Comparison of ENCODE assay signal across 25 cellular contexts in the genomic region with DNA sequence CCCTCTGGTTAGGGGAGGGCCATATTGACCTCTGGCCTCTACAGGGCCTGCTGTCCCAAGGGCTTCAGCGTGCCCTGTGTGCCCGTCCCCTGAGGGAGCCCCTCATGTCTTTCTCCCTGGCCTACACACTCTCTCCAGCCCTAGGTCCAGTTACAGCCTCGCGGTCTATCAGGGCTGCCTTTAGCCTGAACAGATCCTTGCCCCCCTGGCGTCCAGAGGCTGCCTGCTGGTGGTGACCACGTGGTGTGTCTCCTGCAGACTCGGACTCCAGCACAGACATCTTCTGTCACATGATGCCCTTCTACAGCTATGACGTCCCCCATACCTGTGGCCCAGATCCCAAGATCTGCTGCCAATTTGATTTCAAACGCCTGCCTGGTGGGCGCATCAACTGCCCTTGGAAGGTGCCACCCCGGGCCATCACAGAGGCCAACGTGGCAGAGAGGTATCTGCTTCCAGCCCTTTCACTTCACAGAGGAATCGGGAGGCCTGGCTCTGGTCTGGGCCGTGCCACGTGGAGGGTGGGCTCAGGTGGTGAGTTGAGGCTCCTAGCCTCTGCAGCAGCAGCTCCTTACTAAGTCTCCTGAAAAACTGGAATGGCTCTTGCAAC. TPM values are rescaled to one million over a fixed set of nuclear protein-coding genes. Genes with fewer than 3 reads are reported as not detected.
DNase-seq lines count a peak whose midpoint lies in the region; ATAC-seq and TF ChIP-seq lines count a peak whose summit lies in the region.
"Had no signal": no experiment of that assay in that cellular context is flagged by ENCODE, and none has a peak within 500 bp of the region (broad histone marks: within the 10 kb centered on the region; RNA-seq: fewer than 3 reads in every experiment).

No MANE protein-coding gene starts in this region.

- no peak for TF ChIP-seq POLR2A in spleen (IDR thresholded peaks at IDR 0.05)

- POLR2A ChIA-PET in HEK293 (lab: Yijun Ruan, JAX): interaction anchor here (0.6 kb wide), 1 partner anchor 74 kb away, joined by 3 read pairs; no protein-coding TSS in a partner anchor

- H3K9me3 Mint-ChIP-seq in activated T-cell treated with anti-CD3 and anti-CD28 coated beads, Interleukin-2, amount 50 U/mL, for 72 hours: no peaks in the 10 kb centered on the region
- H3K9me3 Mint-ChIP-seq: activated CD4-positive, alpha-beta memory T cell treated with anti-CD3 and anti-CD28 coated beads, Interleukin-2, amount 10 ng/mL, durations not matched to agents 7 days and 5 days; activated naive CD4-positive, alpha-beta T cell treated with anti-CD3 and anti-CD28 coated beads for 36 hours; activated T-helper 1 cell treated with anti-CD3 and anti-CD28 coated beads, Interleukin-12 subunit alpha, Interleukin-12 subunit beta, Interleukin-2, Interleukin-4 antibody, amounts not matched to agents 30 ng/mL and 10 ng/mL and 1 ng/mL, durations not matched to agents 14 hours and 24 hours and 36 hours; CD8-positive, alpha-beta memory T cell had no signal

- DNase-seq in spleen (peak; percentile 69), NCI-H510A (lab: John Stamatoyannopoulos, UW) (no peak)
- DNase-seq in activated T-cell treated with anti-CD3 and anti-CD28 coated beads, Interleukin-2, amount 50 U/mL, for 72 hours: no peak
- DNase-seq: activated CD4-positive, alpha-beta memory T cell treated with anti-CD3 and anti-CD28 coated beads, Interleukin-2, amount 10 ng/mL, durations not matched to agents 7 days and 5 days; activated CD8-positive, alpha-beta memory T cell treated with anti-CD3 and anti-CD28 coated beads, Interleukin-2, amount 50 U/mL, for 4 hours; activated naive CD4-positive, alpha-beta T cell treated with anti-CD3 and anti-CD28 coated beads for 36 hours; CD8-positive, alpha-beta memory T cell; DMS 273 treated with DMSO at 0.1 percent for 48 hours; mesendoderm; NCI-H1417 treated with DMSO at 0.1 percent for 48 hours; NCI-H2107; NCI-H774; SJCRH30; stimulated activated CD4-positive, alpha-beta T cell treated with anti-CD3 and anti-CD28 coated beads, Interleukin-15, amount 100 ng/mL, for 24 hours; stimulated activated naive CD4-positive, alpha-beta T cell; SW 1271 had no signal

- H3K4me1 Mint-ChIP-seq in activated T-cell treated with anti-CD3 and anti-CD28 coated beads, Interleukin-2, amount 50 U/mL, for 72 hours (ENCODE audit: low read depth): peaks cover 18% of the 10 kb centered on the region

- H3K27ac Mint-ChIP-seq in activated T-cell treated with anti-CD3 and anti-CD28 coated beads, Interleukin-2, amount 50 U/mL, for 72 hours: no peak overlapping the region
- H3K27ac Mint-ChIP-seq: activated CD4-positive, alpha-beta memory T cell treated with anti-CD3 and anti-CD28 coated beads, Interleukin-2, amount 10 ng/mL, durations not matched to agents 7 days and 5 days; activated naive CD4-positive, alpha-beta T cell treated with anti-CD3 and anti-CD28 coated beads for 36 hours; activated T-helper 1 cell treated with anti-CD3 and anti-CD28 coated beads, Interleukin-12 subunit alpha, Interleukin-12 subunit beta, Interleukin-2, Interleukin-4 antibody, amounts not matched to agents 30 ng/mL and 10 ng/mL and 1 ng/mL, durations not matched to agents 14 hours and 24 hours and 36 hours; B cell had no signal

- H3K4me1 ChIP-seq in HEK293 (ENCODE audit: control insufficient read depth, insufficient read depth, low read length) (peaks cover 9% of the 10 kb centered on the region), spleen (peaks cover 9 to 61% (median 16%) of the 10 kb centered on the region in 6 donors)

- H3K9me3 ChIP-seq in HEK293 (ENCODE audit: control insufficient read depth, insufficient read depth, low read depth, low read length) (no peaks in the 10 kb centered on the region), spleen (no peaks in the 10 kb centered on the region)
- H3K9me3 ChIP-seq: SJCRH30, vagina had no signal

- ATAC-seq in GM19324 (IDR thresholded peaks at IDR 0.05; ENCODE audit: low FRiP score, unreplicated experiment) (no peak), GM21576 (IDR thresholded peaks at IDR 0.05; ENCODE audit: unreplicated experiment) (no peak)
- ATAC-seq in activated T-cell treated with anti-CD3 and anti-CD28 coated beads, Interleukin-2, amount 50 U/mL, for 72 hours (replicated peaks in 1 of 2): no peak

- H3K36me3 ChIP-seq in HEK293 (ENCODE audit: control insufficient read depth in 2 of 2, insufficient read depth in 1 of 2, low read length in 2 of 2): peaks cover 16 to 70% of the 10 kb centered on the region in 2 experiments
- H3K36me3 ChIP-seq in spleen: peaks cover 4 to 78% (median 74%) of the 10 kb centered on the region in 6 donors

- WGBS in spleen, 5 donors: 80 to 94% (median 91%) methylated on average over 11 to 15 of the region's 15 CpGs

- CTCF ChIA-PET in HEK293 (lab: Yijun Ruan, JAX): interaction anchor here (0.6 to 8.3 kb wide), 2 partner anchors 26 to 143 kb away, joined by 3 to 126 read pairs; partner anchors contain the start of genes HDDC3 and UNC45A

- H3K4me3 ChIP-seq in HEK293 (ENCODE audit: low read depth, low read length) (no peak overlapping the region), spleen (no peak overlapping the region)
- H3K4me3 ChIP-seq: SJCRH30, vagina had no signal

- H3K27ac ChIP-seq in HEK293 (ENCODE audit: extremely low read depth, low read depth, low read length) (no peak overlapping the region), cingulate gyrus (ENCODE audit: low read depth, low read length) (peak overlapping the region; percentile 93), layer of hippocampus (ENCODE audit: low read depth, low read length) (peak overlapping the region; percentile 98), spleen (no peak overlapping the region)
- H3K27ac ChIP-seq: KMS-11, SJCRH30, vagina had no signal

- peaks cover 5 to 25% of the 10 kb centered on the region in 2 donors for H3K36me3 Mint-ChIP-seq in activated T-cell treated with anti-CD3 and anti-CD28 coated beads, Interleukin-2, amount 50 U/mL, for 72 hours (ENCODE audit: insufficient read depth in 2 of 2)

- intact Hi-C loops in spleen (cut with DNase I; ENCODE audit: low total_unique reads): no loop called here

- TF ChIP-seq CTCF in HEK293 (tag by site-specific recombination; IDR thresholded peaks at IDR 0.05) (no peak), spleen (IDR thresholded peaks at IDR 0.05 in 8 of 11, conservative IDR thresholded peaks at IDR 0.05 in 3 of 11) (no peak)

- H3K27me3 Mint-ChIP-seq in activated T-cell treated with anti-CD3 and anti-CD28 coated beads, Interleukin-2, amount 50 U/mL, for 72 hours (ENCODE audit: low read depth): no peaks in the 10 kb centered on the region
- H3K27me3 Mint-ChIP-seq: activated CD4-positive, alpha-beta memory T cell treated with anti-CD3 and anti-CD28 coated beads, Interleukin-2, amount 10 ng/mL, durations not matched to agents 7 days and 5 days; B cell; CD8-positive, alpha-beta memory T cell had no signal

- H3K27me3 ChIP-seq in layer of hippocampus (ENCODE audit: control insufficient read depth, insufficient read depth, low read length): no peaks in the 10 kb centered on the region
- H3K27me3 ChIP-seq in spleen (replicated peaks in 1 of 7): no peaks in the 10 kb centered on the region
- H3K27me3 ChIP-seq: SJCRH30, vagina had no signal

- no peak overlapping the region for H3K4me3 Mint-ChIP-seq in activated T-cell treated with anti-CD3 and anti-CD28 coated beads, Interleukin-2, amount 50 U/mL, for 72 hours
- H3K4me3 Mint-ChIP-seq: activated CD4-positive, alpha-beta memory T cell treated with anti-CD3 and anti-CD28 coated beads, Interleukin-2, amount 10 ng/mL, durations not matched to agents 7 days and 5 days; activated naive CD4-positive, alpha-beta T cell treated with anti-CD3 and anti-CD28 coated beads for 36 hours; activated T-helper 1 cell treated with anti-CD3 and anti-CD28 coated beads, Interleukin-12 subunit alpha, Interleukin-12 subunit beta, Interleukin-2, Interleukin-4 antibody, amounts not matched to agents 30 ng/mL and 10 ng/mL and 1 ng/mL, durations not matched to agents 14 hours and 24 hours and 36 hours; B cell; CD8-positive, alpha-beta memory T cell had no signal

TF ChIP-seq in HEK293, 187 proteins besides CTCF, POLR2A, EP300 and RAD21 (continues in another document):
- TF ChIP-seq, protein P1, sequence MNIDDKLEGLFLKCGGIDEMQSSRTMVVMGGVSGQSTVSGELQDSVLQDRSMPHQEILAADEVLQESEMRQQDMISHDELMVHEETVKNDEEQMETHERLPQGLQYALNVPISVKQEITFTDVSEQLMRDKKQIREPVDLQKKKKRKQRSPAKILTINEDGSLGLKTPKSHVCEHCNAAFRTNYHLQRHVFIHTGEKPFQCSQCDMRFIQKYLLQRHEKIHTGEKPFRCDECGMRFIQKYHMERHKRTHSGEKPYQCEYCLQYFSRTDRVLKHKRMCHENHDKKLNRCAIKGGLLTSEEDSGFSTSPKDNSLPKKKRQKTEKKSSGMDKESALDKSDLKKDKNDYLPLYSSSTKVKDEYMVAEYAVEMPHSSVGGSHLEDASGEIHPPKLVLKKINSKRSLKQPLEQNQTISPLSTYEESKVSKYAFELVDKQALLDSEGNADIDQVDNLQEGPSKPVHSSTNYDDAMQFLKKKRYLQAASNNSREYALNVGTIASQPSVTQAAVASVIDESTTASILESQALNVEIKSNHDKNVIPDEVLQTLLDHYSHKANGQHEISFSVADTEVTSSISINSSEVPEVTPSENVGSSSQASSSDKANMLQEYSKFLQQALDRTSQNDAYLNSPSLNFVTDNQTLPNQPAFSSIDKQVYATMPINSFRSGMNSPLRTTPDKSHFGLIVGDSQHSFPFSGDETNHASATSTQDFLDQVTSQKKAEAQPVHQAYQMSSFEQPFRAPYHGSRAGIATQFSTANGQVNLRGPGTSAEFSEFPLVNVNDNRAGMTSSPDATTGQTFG (tag by site-specific recombination; IDR thresholded peaks at IDR 0.05; ENCODE audit: borderline replicate concordance): no peak
- TF ChIP-seq ZNF239 (tag by site-specific recombination; IDR thresholded peaks at IDR 0.05) (no peak), ZNF19 (tag by site-specific recombination; IDR thresholded peaks at IDR 0.05; ENCODE audit: low read depth) (no peak)

RNA-seq across cellular contexts. Expression of gene MAN2A2, which starts 4.1 kb away (rescaled TPM):
- 100 to 1,000 TPM; 105 to 167 (median 120) TPM for total RNA-seq in spleen
- polyA plus RNA-seq in spleen: 10 to 100 TPM; 13.7 to 46.1 (median 24.0) TPM
- 100 to 1,000 TPM; 159 to 190 TPM for total RNA-seq in activated T-cell treated with anti-CD3 and anti-CD28 coated beads, Interleukin-2, amount 50 U/mL, for 72 hours

RNA-seq across cellular contexts. Expression of gene FES, which starts 22.9 kb away (rescaled TPM):
- total RNA-seq in spleen: 100 to 1,000 TPM; 150 to 369 (median 272) TPM
- 100 to 1,000 TPM in 1 of 3 donors, 10 to 100 TPM in 2; 39.5 to 176 (median 89.2) TPM for polyA plus RNA-seq in spleen
- total RNA-seq in activated T-cell treated with anti-CD3 and anti-CD28 coated beads, Interleukin-2, amount 50 U/mL, for 72 hours: 10 to 100 TPM; 68.3 to 81.5 TPM

RNA-seq across cellular contexts. Expression of gene HDDC3, which starts 25.2 kb away (rescaled TPM):
- 10 to 100 TPM; 12.8 to 25.9 (median 18.0) TPM for total RNA-seq in spleen
- polyA plus RNA-seq in spleen: 10 to 100 TPM; 23.9 to 34.5 (median 31.0) TPM
- 10 to 100 TPM; 37.6 to 53.7 TPM for total RNA-seq in activated T-cell treated with anti-CD3 and anti-CD28 coated beads, Interleukin-2, amount 50 U/mL, for 72 hours

RNA-seq across cellular contexts. Expression of gene UNC45A, which starts 27.9 kb away (rescaled TPM):
- total RNA-seq in spleen: 10 to 100 TPM; 32.8 to 59.5 (median 42.6) TPM
- 10 to 100 TPM; 32.2 to 43.6 (median 32.8) TPM for polyA plus RNA-seq in spleen
- 10 to 100 TPM; 65.9 to 76.8 TPM for total RNA-seq in activated T-cell treated with anti-CD3 and anti-CD28 coated beads, Interleukin-2, amount 50 U/mL, for 72 hours

RNA-seq across cellular contexts. Expression of gene FURIN, which starts 38.8 kb away (rescaled TPM):
- 100 to 1,000 TPM in 2 of 7 donors, 10 to 100 TPM in 5; 62.0 to 139 (median 86.8) TPM for total RNA-seq in spleen
- 10 to 100 TPM in 2 of 3 donors, 1 to 10 TPM in 1; 10.0 to 33.3 (median 10.9) TPM for polyA plus RNA-seq in spleen
- total RNA-seq in activated T-cell treated with anti-CD3 and anti-CD28 coated beads, Interleukin-2, amount 50 U/mL, for 72 hours: 100 to 1,000 TPM; 604 to 721 TPM

Comparison
In these comparisons a context has a peak if more than half of its experiments do, and no peak if none do; other contexts are left out.
1. H3K27ac ChIP-seq: peak in cingulate gyrus (single experiment) and layer of hippocampus (single experiment); none in HEK293 (single experiment) and spleen (0 of 8).